ENCODE assay signal across 18 cellular contexts in the genomic region with DNA sequence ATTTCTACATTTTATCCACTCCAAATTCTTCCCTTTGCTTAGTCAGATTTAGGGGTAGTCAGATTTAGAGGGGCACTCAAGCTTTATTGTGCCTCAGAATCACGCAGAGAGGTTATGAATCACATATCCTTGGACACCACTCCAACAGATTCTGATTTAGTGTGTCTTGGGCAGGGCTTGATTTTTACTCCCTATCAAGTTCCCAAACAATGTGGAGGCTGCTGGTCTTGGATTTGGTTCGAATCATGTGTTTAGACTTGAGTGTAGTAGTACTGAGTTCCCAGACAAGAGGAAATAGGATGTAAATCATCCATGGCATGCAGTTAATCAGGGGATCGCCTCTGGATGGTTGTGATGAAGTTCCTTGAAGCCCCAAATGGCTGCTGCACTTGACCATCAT.
A peak's percentile ranks its signal among the peaks of the same experiment; 100 is the strongest.
DNase-seq lines count a peak whose midpoint lies in the region; ATAC-seq and TF ChIP-seq lines count a peak whose summit lies in the region.
"Had no signal": no experiment of that assay in that cellular context is flagged by ENCODE, and none has a peak within 500 bp of the region (broad histone marks: within the 10 kb centered on the region; RNA-seq: fewer than 3 reads in every experiment).

No MANE protein-coding gene starts in this region.

- ATAC-seq in IMR-90 (ENCODE audit: low read depth) (peak; percentile 27; the same call in 1 of the 2 replicates), HG03175 (IDR thresholded peaks at IDR 0.05; ENCODE audit: unreplicated experiment) (no peak)

- no peak overlapping the region for H3K18ac ChIP-seq in IMR-90 (ENCODE audit: low read depth, low read length)

- H4K8ac ChIP-seq in IMR-90 (ENCODE audit: low read depth in 2 of 2, low read length in 2 of 2) = 0 out of 4 replicates have a peak overlapping the region, but pooled peaks of 1 of the 2 experiments have one; percentile 10

- DNase-seq in IMR-90 (peak; percentile 12), fibroblast of lung (ENCODE audit: low read depth in 2 of 2) (peak in 1 of 2 donors; percentile 26), DMS79 treated with DMSO at 0.1 percent for 48 hours (lab: John Stamatoyannopoulos, UW) (no peak), caudate nucleus (lab: John Stamatoyannopoulos, UW) (no peak), superior temporal gyrus (ENCODE audit: extremely low spot score) (no peak)
- DNase-seq: C1 segment of cervical spinal cord; CD8-positive, alpha-beta memory T cell; DMS53; KG1; MV-4-11; NCI-H1694 treated with DMSO at 0.1 percent for 48 hours; NCI-H2107; NCI-H524; OCI-M1; Right ventricle myocardium superior had no signal

- 0 out of 2 replicates have a peak overlapping the region, but pooled peaks have one; percentile 27 for H3K23ac ChIP-seq in IMR-90 (ENCODE audit: low read depth, low read length)

- peaks cover 30 to 60% (median 50%) of the 10 kb centered on the region in 10 experiments for H3K4me1 ChIP-seq in BLaER1 treated with 17β-estradiol and CSF1 and Interleukin-3, amounts not matched to agents 10 nM and 100 nM
- H3K4me1 ChIP-seq in IMR-90 (ENCODE audit: control insufficient read depth, insufficient read depth, low read length) (no peaks in the 10 kb centered on the region), fibroblast of lung (ENCODE audit: control insufficient read depth, extremely low read depth, insufficient read depth, low read length) (no peaks in the 10 kb centered on the region)

- H3K79me2 ChIP-seq in fibroblast of lung (ENCODE audit: control insufficient read depth, insufficient read depth, low read length) = no peaks in the 10 kb centered on the region

- no peak overlapping the region for H2BK120ac ChIP-seq in IMR-90 (ENCODE audit: low read depth, low read length)

- H4K20me1 ChIP-seq in BLaER1 treated with 17β-estradiol and CSF1 and Interleukin-3, amounts not matched to agents 10 nM and 100 nM = no peaks in the 10 kb centered on the region
- no peaks in the 10 kb centered on the region for H4K20me1 ChIP-seq in IMR-90 (ENCODE audit: insufficient read depth, low read length)
- no peaks in the 10 kb centered on the region for H4K20me1 ChIP-seq in fibroblast of lung (ENCODE audit: control insufficient read depth, extremely low read depth, insufficient read depth, low read length)

- H3K56ac ChIP-seq in IMR-90 (ENCODE audit: extremely low read depth, insufficient read depth, low read length) = no peak overlapping the region

- no peaks in the 10 kb centered on the region for H3K9me1 ChIP-seq in IMR-90 (ENCODE audit: insufficient read depth, low read length)

- peak overlapping the region; percentile 3 to 87 (median 43); a peak in 15 of 22 replicates for H3K4me2 ChIP-seq in BLaER1 treated with 17β-estradiol and CSF1 and Interleukin-3, amounts not matched to agents 10 nM and 100 nM
- no peak overlapping the region for H3K4me2 ChIP-seq in IMR-90 (ENCODE audit: low read depth, low read length)
- no peak overlapping the region for H3K4me2 ChIP-seq in fibroblast of lung (ENCODE audit: extremely low read depth, insufficient read depth, low read length)

- H3K9me3 ChIP-seq in BLaER1 treated with 17β-estradiol and CSF1 and Interleukin-3, amounts not matched to agents 10 nM and 100 nM (replicated peaks in 1 of 11) = peaks cover 18 to 44% (median 25%) of the 10 kb centered on the region in 11 experiments
- no peaks in the 10 kb centered on the region for H3K9me3 ChIP-seq in IMR-90 (ENCODE audit: control insufficient read depth, insufficient read depth, low read length)
- H3K9me3 ChIP-seq in fibroblast of lung (ENCODE audit: control insufficient read depth, insufficient read depth, low read depth, low read length) = no peaks in the 10 kb centered on the region

- CTCF ChIA-PET in IMR-90 (lab: Yijun Ruan, JAX) = no interaction called here

- intact Hi-C loops in IMR-90 (cut with micrococcal nuclease) = no loop called here

- H2BK15ac ChIP-seq in IMR-90 (ENCODE audit: low read depth, low read length) = peak overlapping the region; percentile 21; the same call in 1 of the 3 replicates

- in situ Hi-C loops in IMR-90 (cut with MboI; ENCODE audit: low sequenced_read_pairs) = no loop called here

- no peak overlapping the region; the same call in 1 of the 2 replicates for H2BK20ac ChIP-seq in IMR-90 (ENCODE audit: low read depth, low read length)

- H3K9ac ChIP-seq in BLaER1 treated with 17β-estradiol and CSF1 and Interleukin-3, amounts not matched to agents 10 nM and 100 nM = no peak overlapping the region
- H3K9ac ChIP-seq in IMR-90 (ENCODE audit: low read depth, low read length) = no peak overlapping the region
- no peak overlapping the region for H3K9ac ChIP-seq in fibroblast of lung (ENCODE audit: insufficient read depth, low read length)

- H4K5ac ChIP-seq in IMR-90 (ENCODE audit: low read depth, low read length) = no peak overlapping the region; the same call in 1 of the 2 replicates

- 75% methylated on average over 1 of the region's 3 CpGs; no CpG with 5 or more reads in 1 of the 2 experiments for WGBS in IMR-90 (ENCODE audit: extremely low coverage in 2 of 2, insufficient read length in 1 of 2), 2 experiments

- H3K27me3 ChIP-seq in BLaER1 treated with 17β-estradiol and CSF1 and Interleukin-3, amounts not matched to agents 10 nM and 100 nM = no peaks in the 10 kb centered on the region
- H3K27me3 ChIP-seq in IMR-90 (ENCODE audit: control insufficient read depth, insufficient read depth, low read length) (no peaks in the 10 kb centered on the region), fibroblast of lung (ENCODE audit: control insufficient read depth, insufficient read depth, low read length) (no peaks in the 10 kb centered on the region)

- H2AFZ ChIP-seq in IMR-90 (replicated peaks; ENCODE audit: low read length, poor library complexity) (peak overlapping the region; percentile 13), fibroblast of lung (ENCODE audit: low read length) (peak overlapping the region; percentile 15)

- 0 out of 2 replicates have a peak overlapping the region, but pooled peaks have one; percentile 17 for H3K14ac ChIP-seq in IMR-90 (replicated peaks; ENCODE audit: low read depth, low read length)

- no peak overlapping the region for H2AK9ac ChIP-seq in IMR-90 (replicated peaks; ENCODE audit: low read depth, low read length, poor library complexity)

- BruUV-seq in IMR-90 (replicated peaks; lab: Mats Ljungman, UMichigan) = no TSS peak

- no peak overlapping the region for H2AK5ac ChIP-seq in IMR-90 (ENCODE audit: low read depth, low read length)

- POLR2A ChIA-PET in IMR-90 (lab: Charles Lee; ENCODE audit: unreplicated experiment) = no interaction called here

- H2BK5ac ChIP-seq in IMR-90 (ENCODE audit: low read depth, low read length, poor library complexity, severe bottlenecking) = peak overlapping the region; percentile 42

- no peaks in the 10 kb centered on the region for H3K79me1 ChIP-seq in IMR-90 (ENCODE audit: low read depth in 1 of 2, low read length in 2 of 2)

- peak overlapping the region in 3 of 11 experiments; percentile 7 to 43 (median 18); a peak in 4 of 22 replicates for H3K27ac ChIP-seq in BLaER1 treated with 17β-estradiol and CSF1 and Interleukin-3, amounts not matched to agents 10 nM and 100 nM
- H3K27ac ChIP-seq in IMR-90 (ENCODE audit: insufficient read depth, low read length) (no peak overlapping the region), fibroblast of lung (ENCODE audit: insufficient read depth, low read length) (no peak overlapping the region), caudate nucleus (ENCODE audit: low read depth, low read length) (no peak overlapping the region)
- H3K27ac ChIP-seq: SK-N-MC had no signal

- no peak for TF ChIP-seq RAD21 in IMR-90 (IDR thresholded peaks at IDR 0.05; ENCODE audit: low read length)

- TF ChIP-seq CTCF in IMR-90 (conservative IDR thresholded peaks at IDR 0.05; ENCODE audit: low read depth, low read length) (no peak), fibroblast of lung (conservative IDR thresholded peaks at IDR 0.05 in 1 of 2, IDR thresholded peaks at IDR 0.05 in 1 of 2; ENCODE audit: low read depth in 1 of 2, low read length in 2 of 2) (no peak)

- H3K36me3 ChIP-seq in BLaER1 treated with 17β-estradiol and CSF1 and Interleukin-3, amounts not matched to agents 10 nM and 100 nM = peaks cover 0 to 7% (median 0%) of the 10 kb centered on the region in 11 experiments; a peak in 4 of 22 replicates
- no peaks in the 10 kb centered on the region for H3K36me3 ChIP-seq in IMR-90 (ENCODE audit: control insufficient read depth, insufficient read depth, low read length)
- no peaks in the 10 kb centered on the region for H3K36me3 ChIP-seq in fibroblast of lung (ENCODE audit: control insufficient read depth, insufficient read depth, low read length)

- dilution Hi-C loops in IMR-90 (cut with HindIII; ENCODE audit: low sequenced_read_pairs, unreplicated experiment) = no loop called here

- no peak overlapping the region for H3K4ac ChIP-seq in IMR-90 (ENCODE audit: low read depth, low read length)

- no peak overlapping the region for H3K4me3 ChIP-seq in BLaER1 treated with 17β-estradiol and CSF1 and Interleukin-3, amounts not matched to agents 10 nM and 100 nM
- H3K4me3 ChIP-seq in IMR-90 (ENCODE audit: insufficient read depth, low read depth, low read length) = no peak overlapping the region
- H3K4me3 ChIP-seq in fibroblast of lung (replicated peaks in 1 of 4; ENCODE audit: control extremely low read depth in 1 of 4, insufficient read depth in 1 of 4, low read depth in 3 of 4, low read length in 4 of 4) = no peak overlapping the region
- H3K4me3 ChIP-seq: SK-N-MC had no signal

- no peak for TF ChIP-seq POLR2A in IMR-90 (IDR thresholded peaks at IDR 0.05; ENCODE audit: low read depth, low read length)

- no peak overlapping the region for H4K91ac ChIP-seq in IMR-90 (ENCODE audit: insufficient read depth, low read depth, low read length)

TF ChIP-seq in IMR-90, 13 proteins besides CTCF, POLR2A, EP300 and RAD21:
- TF ChIP-seq CEBPB (IDR thresholded peaks at IDR 0.05; ENCODE audit: low read depth, low read length) = no peak
- TF ChIP-seq MAZ (IDR thresholded peaks at IDR 0.05; ENCODE audit: borderline replicate concordance, low read depth, low read length) = no peak
- TF ChIP-seq NFE2L2 (IDR thresholded peaks at IDR 0.05; ENCODE audit: low read depth, low read length) = no peak
- no peak for TF ChIP-seq RFX5 (IDR thresholded peaks at IDR 0.05; ENCODE audit: low read depth, low read length)
TF ChIP-seq in IMR-90: peak in this region for 0.

Comparison
In these comparisons a context has a peak if more than half of its experiments do, and no peak if none do; other contexts are left out.
1. H3K4me2 ChIP-seq: peak in BLaER1 treated with 17β-estradiol and CSF1 and Interleukin-3, amounts not matched to agents 10 nM and 100 nM (11 of 11); none in IMR-90 (single experiment) and fibroblast of lung (single experiment).